In genomic region chr1:25520446-25521061, GRCh38 we compare ENCODE assay signal across 8 cellular contexts. TPM values are rescaled to one million over a fixed set of nuclear protein-coding genes. Genes with fewer than 3 reads are reported as not detected.
DNase-seq lines count a peak whose midpoint lies in the region; ATAC-seq and TF ChIP-seq lines count a peak whose summit lies in the region.

No MANE protein-coding gene starts in this region.

- H3K9me3 ChIP-seq in adrenal gland (replicated peaks in 1 of 3) (no peaks in the 10 kb centered on the region), spleen (peaks cover 0 to 5% (median 0%) of the 10 kb centered on the region in 8 donors)

- 9 to 15% (median 13%) methylated on average over 4 of the region's 4 CpGs for WGBS in adrenal gland, 4 donors
- 15 to 25% (median 20%) methylated on average over 4 of the region's 4 CpGs for WGBS in spleen, 5 donors

- peak; percentile 48 for TF ChIP-seq CTCF in LNCAP (IDR thresholded peaks at IDR 0.05)
- peak; percentile 72 to 90 (median 80) for TF ChIP-seq CTCF in adrenal gland (IDR thresholded peaks at IDR 0.05)
- peak; percentile 70 to 86 (median 75) for TF ChIP-seq CTCF in spleen (IDR thresholded peaks at IDR 0.05 in 8 of 11, conservative IDR thresholded peaks at IDR 0.05 in 3 of 11)

- H3K27ac ChIP-seq in adrenal gland = no peak overlapping the region
- peak overlapping the region in 3 of 8 donors; percentile 46 to 62 (median 55) for H3K27ac ChIP-seq in spleen

- no peaks in the 10 kb centered on the region for H3K27me3 ChIP-seq in adrenal gland
- no peaks in the 10 kb centered on the region for H3K27me3 ChIP-seq in spleen (replicated peaks in 1 of 7)

- ATAC-seq in GM18502 (IDR thresholded peaks at IDR 0.05; ENCODE audit: poor library complexity, unreplicated experiment) (no peak), HG02798 (IDR thresholded peaks at IDR 0.05; ENCODE audit: poor library complexity, unreplicated experiment) (no peak)

- H3K4me1 ChIP-seq in adrenal gland (replicated peaks in 1 of 2) (no peaks in the 10 kb centered on the region), spleen (peaks cover 0 to 12% (median 3%) of the 10 kb centered on the region in 6 donors)

- TF ChIP-seq POLR2A in adrenal gland (IDR thresholded peaks at IDR 0.05) (no peak), spleen (IDR thresholded peaks at IDR 0.05) (no peak)

- intact Hi-C loops in adrenal gland (cut with DNase I) (loop anchor here (5.0 to 10.0 kb wide), 2 partner anchors 118 to 236 kb away; no protein-coding TSS in a partner anchor), spleen (cut with DNase I; ENCODE audit: low total_unique reads) (loop anchor here (10.0 kb wide), 1 partner anchor 284 kb away; the partner anchor contains the start of gene SELENON)

- H3K36me3 ChIP-seq in adrenal gland (replicated peaks in 1 of 2) (no peaks in the 10 kb centered on the region), spleen (no peaks in the 10 kb centered on the region)

- H3K4me3 ChIP-seq in adrenal gland (no peak overlapping the region), spleen (no peak overlapping the region)

- peak; percentile 75 for DNase-seq in DMS53 (lab: John Stamatoyannopoulos, UW)
- peak; percentile 37 to 64 (median 51) for DNase-seq in T-helper 1 cell
- peak; percentile 58 to 90 (median 74) for DNase-seq in adrenal gland
- peak; percentile 62 for DNase-seq in hepatic stellate cell (ENCODE audit: low spot score)
- DNase-seq in spleen = peak; percentile 83

RNA-seq across cellular contexts. Expression of gene LDLRAP1, which starts 22.9 kb away (rescaled TPM):
- total RNA-seq in adrenal gland = 10 to 100 TPM; 26.3 to 39.1 (median 29.0) TPM
- 10 to 100 TPM; 19.0 to 25.6 (median 21.4) TPM for polyA plus RNA-seq in adrenal gland
- 100 to 1,000 TPM in 1 of 7 donors, 10 to 100 TPM in 6; 62.6 to 105 (median 82.3) TPM for total RNA-seq in spleen
- 10 to 100 TPM; 21.7 to 45.9 (median 28.4) TPM for polyA plus RNA-seq in spleen
